9 cellular contexts compared by ENCODE assay signal in the genomic region with DNA sequence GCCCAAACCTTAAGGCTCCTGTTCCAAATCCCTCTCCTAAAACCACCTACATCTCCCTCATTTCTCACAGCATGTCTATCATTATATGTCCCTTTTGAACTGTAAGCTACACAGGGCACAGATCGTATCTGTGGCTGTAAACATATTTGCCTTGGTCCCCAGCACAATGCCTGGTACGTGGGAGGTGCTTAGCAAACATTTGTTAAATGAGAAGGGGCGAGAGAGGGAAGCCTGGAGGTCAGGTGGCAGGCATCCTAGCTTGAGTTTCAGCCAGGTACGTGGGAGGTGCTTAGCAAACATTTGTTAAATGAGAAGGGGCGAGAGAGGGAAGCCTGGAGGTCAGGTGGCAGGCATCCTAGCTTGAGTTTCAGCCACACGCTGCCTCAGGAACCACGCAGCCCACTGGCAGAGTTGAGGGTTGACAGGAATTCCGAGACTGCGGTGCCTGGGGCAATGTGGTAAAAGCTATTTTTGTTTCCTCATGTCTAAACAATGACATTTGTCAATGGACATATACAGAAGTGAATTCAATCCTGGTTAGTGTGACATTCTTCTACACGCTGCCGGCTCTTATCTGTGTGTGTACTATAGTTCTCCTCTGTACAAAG.
DNase-seq lines count a peak whose midpoint lies in the region; ATAC-seq and TF ChIP-seq lines count a peak whose summit lies in the region.
"Had no signal": no experiment of that assay in that cellular context is flagged by ENCODE, and none has a peak within 500 bp of the region (broad histone marks: within the 10 kb centered on the region; RNA-seq: fewer than 3 reads in every experiment).

No MANE protein-coding gene starts in this region.

- H3K4me3 ChIP-seq in MM.1S (ENCODE audit: low read length) (no peak overlapping the region), left lung (no peak overlapping the region)
- no peak overlapping the region for H3K4me3 ChIP-seq in CD8-positive, alpha-beta T cell (ENCODE audit: low read depth, low read length)

- H3K27me3 ChIP-seq in MM.1S (replicated peaks; ENCODE audit: insufficient read depth, low read length) (no peaks in the 10 kb centered on the region), left lung (no peaks in the 10 kb centered on the region)
- no peaks in the 10 kb centered on the region for H3K27me3 ChIP-seq in CD8-positive, alpha-beta T cell (ENCODE audit: insufficient read depth, low read length)

- H3K9me3 ChIP-seq in MM.1S (replicated peaks; ENCODE audit: insufficient read depth, low read length) (no peaks in the 10 kb centered on the region), left lung (no peaks in the 10 kb centered on the region)
- H3K9me3 ChIP-seq in CD8-positive, alpha-beta T cell (ENCODE audit: low read length) = no peaks in the 10 kb centered on the region

- DNase-seq in MM.1S (peak; percentile 70), chondrocyte (ENCODE audit: low spot score) (no peak), left lung (peak in 1 of 2 donors; percentile 26), GDM1 (lab: John Stamatoyannopoulos, UW) (no peak), NCI-H82 treated with DMSO at 0.1 percent for 48 hours (lab: John Stamatoyannopoulos, UW; ENCODE audit: unreplicated experiment) (no peak)
- no peak for DNase-seq in stimulated activated CD4-positive, alpha-beta T cell treated with anti-CD3 and anti-CD28 coated beads, Interleukin-2, amount 100 ng/mL, for 48 hours
- DNase-seq in CD8-positive, alpha-beta T cell = no peak

- H3K4me1 ChIP-seq in MM.1S (ENCODE audit: low read length) = no peaks in the 10 kb centered on the region
- H3K4me1 ChIP-seq in left lung = no peaks in the 10 kb centered on the region
- H3K4me1 ChIP-seq in CD8-positive, alpha-beta T cell (ENCODE audit: insufficient read depth, low read length) = no peaks in the 10 kb centered on the region

- peak overlapping the region; percentile 58 for H3K27ac Mint-ChIP-seq in chondrocyte (ENCODE audit: unreplicated experiment)
- H3K27ac Mint-ChIP-seq in CD8-positive, alpha-beta T cell = no peak overlapping the region
- H3K27ac Mint-ChIP-seq: T-helper 1 cell treated with Interleukin-12 subunit alpha and Interleukin-12 subunit beta and Interleukin-4 antibody, amounts not matched to agents 30 μg/mL and 1 μg/mL, for 36 hours had no signal

- no peak overlapping the region for H3K9ac ChIP-seq in MM.1S (ENCODE audit: low read length)

- H3K4me2 ChIP-seq in MM.1S (ENCODE audit: low read depth, low read length) = no peak overlapping the region

- H3K9me2 ChIP-seq in MM.1S (replicated peaks; ENCODE audit: insufficient read depth, low read length) = no peaks in the 10 kb centered on the region

- CTCF ChIA-PET in CD8-positive, alpha-beta T cell (lab: Charles Lee) = interaction anchor here (2.8 kb wide), 1 partner anchor 14 kb away, joined by 13 read pairs; no protein-coding TSS in a partner anchor

- H3F3A ChIP-seq in MM.1S (ENCODE audit: insufficient read depth, low read length) = no peaks in the 10 kb centered on the region

- H3K9me3 Mint-ChIP-seq in chondrocyte (ENCODE audit: low read depth) = no peaks in the 10 kb centered on the region
- H3K9me3 Mint-ChIP-seq in CD8-positive, alpha-beta T cell = no peaks in the 10 kb centered on the region
- H3K9me3 Mint-ChIP-seq: T-helper 1 cell treated with Interleukin-12 subunit alpha and Interleukin-12 subunit beta and Interleukin-4 antibody, amounts not matched to agents 30 μg/mL and 1 μg/mL, for 36 hours had no signal

- H3K4me1 Mint-ChIP-seq in chondrocyte (ENCODE audit: low read depth) = peaks cover 55% of the 10 kb centered on the region
- no peaks in the 10 kb centered on the region for H3K4me1 Mint-ChIP-seq in CD8-positive, alpha-beta T cell (ENCODE audit: low read depth)

- H3K4me3 Mint-ChIP-seq in chondrocyte (ENCODE audit: unreplicated experiment) = no peak overlapping the region
- H3K4me3 Mint-ChIP-seq in CD8-positive, alpha-beta T cell = no peak overlapping the region
- H3K4me3 Mint-ChIP-seq: T-helper 1 cell treated with Interleukin-12 subunit alpha and Interleukin-12 subunit beta and Interleukin-4 antibody, amounts not matched to agents 30 μg/mL and 1 μg/mL, for 36 hours had no signal

- intact Hi-C loops in left lung (cut with DNase I) = no loop called here
- intact Hi-C loops in CD8-positive, alpha-beta T cell (cut with DNase I, micrococcal nuclease) = no loop called here

- no peak overlapping the region for H2AFZ ChIP-seq in MM.1S (ENCODE audit: low read length)

- no peaks in the 10 kb centered on the region for H3K36me3 Mint-ChIP-seq in chondrocyte (ENCODE audit: low read depth)
- no peaks in the 10 kb centered on the region for H3K36me3 Mint-ChIP-seq in CD8-positive, alpha-beta T cell

- H3K36me3 ChIP-seq in MM.1S (replicated peaks; ENCODE audit: insufficient read depth, low read length) (no peaks in the 10 kb centered on the region), left lung (no peaks in the 10 kb centered on the region)
- no peaks in the 10 kb centered on the region for H3K36me3 ChIP-seq in CD8-positive, alpha-beta T cell (ENCODE audit: insufficient read depth, low read length)

- TF ChIP-seq CTCF in C4-2B (conservative IDR thresholded peaks at IDR 0.05) (peak; percentile 10; the same call in 1 of the 2 replicates), MM.1S (IDR thresholded peaks at IDR 0.05; ENCODE audit: low read length) (no peak), chondrocyte (IDR thresholded peaks at IDR 0.05) (peak; percentile 19), left lung (IDR thresholded peaks at IDR 0.05) (no peak)
- TF ChIP-seq CTCF in CD8-positive, alpha-beta T cell (IDR thresholded peaks at IDR 0.05) = no peak

- 0 out of 2 replicates have a peak overlapping the region, but pooled peaks have one; percentile 21 for H3K27ac ChIP-seq in C4-2B
- no peak overlapping the region for H3K27ac ChIP-seq in MM.1S (ENCODE audit: low read length)
- no peak overlapping the region for H3K27ac ChIP-seq in left lung
- no peak overlapping the region for H3K27ac ChIP-seq in CD8-positive, alpha-beta T cell (ENCODE audit: low read depth, low read length)

- H4K20me1 ChIP-seq in MM.1S (ENCODE audit: insufficient read depth, low read length) = no peaks in the 10 kb centered on the region

- no peaks in the 10 kb centered on the region for H3K27me3 Mint-ChIP-seq in chondrocyte (ENCODE audit: low read depth)
- H3K27me3 Mint-ChIP-seq in CD8-positive, alpha-beta T cell (ENCODE audit: low read depth) = peaks cover 6% of the 10 kb centered on the region

- no peaks in the 10 kb centered on the region for H3K79me2 ChIP-seq in MM.1S (ENCODE audit: low read length)

- POLR2A ChIA-PET in CD8-positive, alpha-beta T cell (lab: Charles Lee) = no interaction called here

- peak; percentile 65 for ATAC-seq in left lung
- ATAC-seq in CD8-positive, alpha-beta T cell = no peak

Comparison
In these comparisons a context has a peak if more than half of its experiments do, and no peak if none do; other contexts are left out.
1. CTCF ChIP-seq: peak in C4-2B (single experiment) and chondrocyte (single experiment); none in MM.1S (single experiment), left lung (0 of 2) and CD8-positive, alpha-beta T cell (single experiment).